In genomic region chr21:29656504-29657227, GRCh38 we compare ENCODE assay signal across 8 cellular contexts.
A peak's percentile ranks its signal among the peaks of the same experiment; 100 is the strongest.
DNase-seq lines count a peak whose midpoint lies in the region; ATAC-seq and TF ChIP-seq lines count a peak whose summit lies in the region.

No MANE protein-coding gene starts in this region.

- H3K18ac ChIP-seq in mesenchymal stem cell (ENCODE audit: low read depth in 1 of 2, low read length in 2 of 2): no peak overlapping the region

- H3K4ac ChIP-seq in mesenchymal stem cell (ENCODE audit: low read depth in 1 of 2, low read length in 2 of 2): no peak overlapping the region

- peaks cover 0 to 3% (median 0%) of the 10 kb centered on the region in 3 donors for H3K36me3 Mint-ChIP-seq in CD8-positive, alpha-beta memory T cell
- H3K36me3 Mint-ChIP-seq in activated T-cell treated with anti-CD3 and anti-CD28 coated beads, Interleukin-2, amount 50 U/mL, for 72 hours (ENCODE audit: insufficient read depth in 2 of 2): peaks cover 3 to 5% of the 10 kb centered on the region in 2 donors

- H2AK5ac ChIP-seq in mesenchymal stem cell (ENCODE audit: low read length, severe bottlenecking): no peak overlapping the region

- H2AFZ ChIP-seq in mesenchymal stem cell (ENCODE audit: low read depth, low read length): no peak overlapping the region

- H2BK120ac ChIP-seq in mesenchymal stem cell (ENCODE audit: low read depth, low read length): no peak overlapping the region

- POLR2A ChIA-PET in CD8-positive, alpha-beta memory T cell (lab: Charles Lee): no interaction called here

- H3K4me3 ChIP-seq in CD8-positive, alpha-beta memory T cell (ENCODE audit: low read length): no peak overlapping the region
- H3K4me3 ChIP-seq in mesenchymal stem cell (ENCODE audit: insufficient read depth in 1 of 2, low read depth in 1 of 2, low read length in 2 of 2) (no peak overlapping the region), Peyer's patch (no peak overlapping the region), BE2C (ENCODE audit: low read depth, low read length) (no peak overlapping the region)

- peaks cover 0 to 3% (median 2%) of the 10 kb centered on the region in 5 donors for H3K9me3 Mint-ChIP-seq in CD8-positive, alpha-beta memory T cell
- peaks cover 3 to 9% of the 10 kb centered on the region in 2 donors for H3K9me3 Mint-ChIP-seq in activated T-cell treated with anti-CD3 and anti-CD28 coated beads, Interleukin-2, amount 50 U/mL, for 72 hours

- peak overlapping the region in 1 of 8 donors; percentile 10 for H3K27ac Mint-ChIP-seq in CD8-positive, alpha-beta memory T cell
- H3K27ac Mint-ChIP-seq in activated T-cell treated with anti-CD3 and anti-CD28 coated beads, Interleukin-2, amount 50 U/mL, for 72 hours: peak overlapping the region; percentile 94

- no peak overlapping the region for H3K4me3 Mint-ChIP-seq in CD8-positive, alpha-beta memory T cell
- H3K4me3 Mint-ChIP-seq in activated T-cell treated with anti-CD3 and anti-CD28 coated beads, Interleukin-2, amount 50 U/mL, for 72 hours: peak overlapping the region; percentile 61 to 84

- WGBS in mesenchymal stem cell: 0% methylated on average over 4 of the region's 6 CpGs

- no peak overlapping the region for H2BK5ac ChIP-seq in mesenchymal stem cell (ENCODE audit: low read depth, low read length, poor library complexity, severe bottlenecking)

- no peak overlapping the region for H3K9ac ChIP-seq in mesenchymal stem cell (ENCODE audit: low read length)

- H3K4me2 ChIP-seq in mesenchymal stem cell (ENCODE audit: low read length, poor library complexity, severe bottlenecking): no peak overlapping the region

- H3K27ac ChIP-seq in CD8-positive, alpha-beta memory T cell (ENCODE audit: low read depth, low read length): peak overlapping the region; percentile 66
- H3K27ac ChIP-seq in mesenchymal stem cell (ENCODE audit: low read length, poor library complexity, severe bottlenecking) (peak overlapping the region; percentile 78), Peyer's patch (no peak overlapping the region)

- no peaks in the 10 kb centered on the region for H3K27me3 Mint-ChIP-seq in CD8-positive, alpha-beta memory T cell
- no peaks in the 10 kb centered on the region for H3K27me3 Mint-ChIP-seq in activated T-cell treated with anti-CD3 and anti-CD28 coated beads, Interleukin-2, amount 50 U/mL, for 72 hours (ENCODE audit: low read depth)

- H3K23ac ChIP-seq in mesenchymal stem cell (ENCODE audit: low read length in 2 of 2): no peak overlapping the region

- no peaks in the 10 kb centered on the region for H3K79me1 ChIP-seq in mesenchymal stem cell (replicated peaks; ENCODE audit: low read length, poor library complexity, severe bottlenecking)

- peak; percentile 97 to 99 for ATAC-seq in activated T-cell treated with anti-CD3 and anti-CD28 coated beads, Interleukin-2, amount 50 U/mL, for 72 hours (replicated peaks in 1 of 2)
- no peak for ATAC-seq in HG03039 (IDR thresholded peaks at IDR 0.05; ENCODE audit: unreplicated experiment)
- ATAC-seq in GM18861 (IDR thresholded peaks at IDR 0.05; ENCODE audit: unreplicated experiment): no peak

- TF ChIP-seq CTCF in Peyer's patch (IDR thresholded peaks at IDR 0.05) (no peak), BE2C (IDR thresholded peaks at IDR 0.05; ENCODE audit: low read depth, low read length) (no peak)

- peaks cover 4 to 10% (median 5%) of the 10 kb centered on the region in 3 donors for H3K4me1 Mint-ChIP-seq in CD8-positive, alpha-beta memory T cell
- H3K4me1 Mint-ChIP-seq in activated T-cell treated with anti-CD3 and anti-CD28 coated beads, Interleukin-2, amount 50 U/mL, for 72 hours (ENCODE audit: low read depth): peaks cover 32% of the 10 kb centered on the region

- no peaks in the 10 kb centered on the region for H3K9me3 ChIP-seq in CD8-positive, alpha-beta memory T cell (ENCODE audit: low read length)
- no peaks in the 10 kb centered on the region for H3K9me3 ChIP-seq in mesenchymal stem cell (ENCODE audit: control insufficient read depth, low read length)
- no peaks in the 10 kb centered on the region for H3K9me3 ChIP-seq in Peyer's patch
- H3K9me3 ChIP-seq in BE2C: no peaks in the 10 kb centered on the region

- H2BK12ac ChIP-seq in mesenchymal stem cell (ENCODE audit: low read length in 2 of 2): no peak overlapping the region

- CTCF ChIA-PET in CD8-positive, alpha-beta memory T cell (lab: Charles Lee): no interaction called here

- no peaks in the 10 kb centered on the region for H3K4me1 ChIP-seq in CD8-positive, alpha-beta memory T cell (ENCODE audit: insufficient read depth, low read length)
- H3K4me1 ChIP-seq in mesenchymal stem cell (ENCODE audit: control insufficient read depth, insufficient read depth, low read depth, low read length): no peaks in the 10 kb centered on the region
- H3K4me1 ChIP-seq in Peyer's patch: no peaks in the 10 kb centered on the region
- no peaks in the 10 kb centered on the region for H3K4me1 ChIP-seq in BE2C

- no peak overlapping the region for H3K14ac ChIP-seq in mesenchymal stem cell (ENCODE audit: low read length in 2 of 2)

- no peak overlapping the region for H4K91ac ChIP-seq in mesenchymal stem cell (ENCODE audit: low read length)

- no peak overlapping the region for H2BK15ac ChIP-seq in mesenchymal stem cell (ENCODE audit: low read depth, poor library complexity, severe bottlenecking)

- H4K8ac ChIP-seq in mesenchymal stem cell (ENCODE audit: low read length): no peak overlapping the region

- TF ChIP-seq POLR2A in Peyer's patch (IDR thresholded peaks at IDR 0.05): no peak

- no peaks in the 10 kb centered on the region for H3K27me3 ChIP-seq in CD8-positive, alpha-beta memory T cell (ENCODE audit: insufficient read depth, low read length, poor library complexity, severe bottlenecking)
- no peaks in the 10 kb centered on the region for H3K27me3 ChIP-seq in mesenchymal stem cell (ENCODE audit: control insufficient read depth in 1 of 2, insufficient read depth in 1 of 2, low read length in 2 of 2)
- no peaks in the 10 kb centered on the region for H3K27me3 ChIP-seq in Peyer's patch
- no peaks in the 10 kb centered on the region for H3K27me3 ChIP-seq in BE2C

- no peaks in the 10 kb centered on the region for H3K36me3 ChIP-seq in CD8-positive, alpha-beta memory T cell (ENCODE audit: insufficient read depth, low read length)
- no peaks in the 10 kb centered on the region for H3K36me3 ChIP-seq in mesenchymal stem cell (ENCODE audit: control insufficient read depth in 1 of 2, insufficient read depth in 2 of 2, low read depth in 1 of 2, low read length in 2 of 2)
- no peaks in the 10 kb centered on the region for H3K36me3 ChIP-seq in Peyer's patch
- H3K36me3 ChIP-seq in BE2C: no peaks in the 10 kb centered on the region

- no peak for DNase-seq in CD8-positive, alpha-beta memory T cell
- DNase-seq in Kasumi-1 (lab: John Stamatoyannopoulos, UW) (peak; percentile 82 to 89), mesenchymal stem cell (peak; percentile 83), Peyer's patch (no peak), BE2C (no peak)
- DNase-seq in activated T-cell treated with anti-CD3 and anti-CD28 coated beads, Interleukin-2, amount 50 U/mL, for 72 hours: peak; percentile 19 to 26

Comparison
In these comparisons a context has a peak if more than half of its experiments do, and no peak if none do; other contexts are left out.
1. DNase-seq: peak in Kasumi-1 (2 of 2), activated T-cell treated with anti-CD3 and anti-CD28 coated beads, Interleukin-2, amount 50 U/mL, for 72 hours (2 of 2) and mesenchymal stem cell (single experiment); none in CD8-positive, alpha-beta memory T cell (0 of 5), Peyer's patch (0 of 3) and BE2C (single experiment).
2. H3K27ac ChIP-seq: peak in CD8-positive, alpha-beta memory T cell (single experiment) and mesenchymal stem cell (single experiment); none in Peyer's patch (0 of 4).
3. H3K4me3 Mint-ChIP-seq: peak in activated T-cell treated with anti-CD3 and anti-CD28 coated beads, Interleukin-2, amount 50 U/mL, for 72 hours (2 of 2); none in CD8-positive, alpha-beta memory T cell (0 of 7).
4. ATAC-seq: peak in activated T-cell treated with anti-CD3 and anti-CD28 coated beads, Interleukin-2, amount 50 U/mL, for 72 hours (2 of 2); none in HG03039 (single experiment) and GM18861 (single experiment).